Comparison of ENCODE assay signal across 8 cellular contexts in the genomic region with DNA sequence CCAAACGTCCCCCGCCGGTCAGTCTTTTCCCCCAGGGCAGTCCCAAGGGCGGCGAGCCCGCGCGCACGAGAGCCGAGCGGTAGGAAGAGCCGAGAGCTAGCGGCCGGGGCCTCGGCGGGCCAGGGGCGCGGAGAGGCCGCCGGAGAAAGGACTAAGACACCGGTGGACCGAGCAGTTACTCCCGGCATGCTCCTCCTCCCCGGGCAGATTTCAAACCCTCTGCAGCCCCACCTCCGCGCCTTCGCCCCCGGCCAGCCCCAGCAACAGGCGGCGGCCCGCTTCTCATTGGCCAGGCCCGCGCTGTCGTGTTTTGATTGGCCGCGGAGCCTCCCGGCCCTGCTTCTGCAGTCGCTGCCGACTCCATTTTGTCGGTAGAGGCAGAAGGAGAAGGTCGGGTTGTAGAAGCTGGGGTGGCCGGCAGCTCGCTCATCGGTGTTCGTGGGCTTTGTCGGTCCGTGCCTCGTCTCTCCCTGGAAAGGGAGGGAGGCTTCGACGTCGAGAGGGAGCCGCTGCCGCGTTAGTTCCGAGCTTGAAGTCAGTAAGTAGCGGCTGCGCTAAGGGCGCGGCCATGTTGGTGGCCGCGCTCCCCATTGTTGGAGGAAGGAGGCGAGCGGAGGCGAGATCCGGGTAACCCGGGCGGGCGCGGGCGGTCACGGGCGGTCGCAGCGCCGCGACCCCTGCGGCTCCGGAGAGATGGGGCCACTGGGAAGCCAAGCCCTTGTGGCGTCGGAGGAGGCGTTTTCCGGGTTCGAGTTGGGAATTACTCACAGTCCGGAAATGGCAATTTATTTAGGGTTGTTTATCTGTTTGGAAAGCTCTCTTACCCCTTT. TPM values are rescaled to one million over a fixed set of nuclear protein-coding genes. Genes with fewer than 3 reads are reported as not detected.
DNase-seq lines count a peak whose midpoint lies in the region; ATAC-seq and TF ChIP-seq lines count a peak whose summit lies in the region.

A gene with protein sequence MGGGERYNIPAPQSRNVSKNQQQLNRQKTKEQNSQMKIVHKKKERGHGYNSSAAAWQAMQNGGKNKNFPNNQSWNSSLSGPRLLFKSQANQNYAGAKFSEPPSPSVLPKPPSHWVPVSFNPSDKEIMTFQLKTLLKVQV (plus strand): TSS at position 368 of the 830 bp plus-strand sequence. CDS start 1,630 bp downstream, outside the sequence.

- H3K27ac ChIP-seq in CD4-positive, alpha-beta T cell (ENCODE audit: low read depth, low read length) = peak within 1 kb of the TSS; percentile 92

- POLR2A ChIA-PET in CD4-positive, alpha-beta T cell (lab: Charles Lee) = interaction anchor here (0.7 to 8.5 kb wide), 18 partner anchors 9 to 1288 kb away, joined by 3 to 164 read pairs (median 4); a partner anchor contains a TSS

- H3K36me3 Mint-ChIP-seq in CD4-positive, alpha-beta T cell (ENCODE audit: low read depth) = peaks cover 55% of the 10 kb centered on the region

- H3K27me3 ChIP-seq in CD4-positive, alpha-beta T cell (ENCODE audit: control insufficient read depth, insufficient read depth, low read length) = no peaks in the 10 kb centered on the region

- peak; percentile 91 to 95 (median 94) for DNase-seq in CD4-positive, alpha-beta T cell
- DNase-seq in HS-27A (ENCODE audit: low read depth) = peak; percentile 85
- peak; percentile 79 for DNase-seq in NK-92 (lab: John Stamatoyannopoulos, UW; ENCODE audit: unreplicated experiment)
- peak; percentile 97 for DNase-seq in activated CD8-positive, alpha-beta memory T cell treated with anti-CD3 and anti-CD28 coated beads for 24 hours
- DNase-seq in effector CD4-positive, alpha-beta T cell = peak; percentile 95
- DNase-seq in lung microvascular endothelial cell (ENCODE audit: low read depth in 2 of 2) = peak; percentile 96 to 97
- DNase-seq in stimulated activated CD4-positive, alpha-beta T cell treated with anti-CD3 and anti-CD28 coated beads, TNF-alpha, amount 100 ng/mL, for 48 hours (ENCODE audit: low read depth in 3 of 3) = peak; percentile 88 to 96 (median 93)

- TF ChIP-seq CTCF in CD4-positive, alpha-beta T cell (IDR thresholded peaks at IDR 0.05) = no peak

- peak; percentile 80 for ATAC-seq in CD4-positive, alpha-beta T cell (ENCODE audit: poor library complexity)
- peak; percentile 78 for ATAC-seq in GM19467 (IDR thresholded peaks at IDR 0.05; ENCODE audit: unreplicated experiment)

- H3K27me3 Mint-ChIP-seq in CD4-positive, alpha-beta T cell = no peaks in the 10 kb centered on the region

- H3K4me1 Mint-ChIP-seq in CD4-positive, alpha-beta T cell (ENCODE audit: low read depth) = peaks cover 61% of the 10 kb centered on the region

- intact Hi-C loops in CD4-positive, alpha-beta T cell (cut with DNase I, micrococcal nuclease) = loop anchor here (1.0 to 10.0 kb wide), 6 partner anchors 21 to 785 kb away; a partner anchor contains a TSS

- H3K4me3 Mint-ChIP-seq in CD4-positive, alpha-beta T cell = peak within 1 kb of the TSS; percentile 100

- no peaks in the 10 kb centered on the region for H3K9me3 ChIP-seq in CD4-positive, alpha-beta T cell (ENCODE audit: control insufficient read depth, low read length)

- CTCF ChIA-PET in CD4-positive, alpha-beta T cell (lab: Charles Lee) = interaction anchor here (0.5 to 1.5 kb wide), 9 partner anchors 8 to 708 kb away, joined by 3 to 12 read pairs (median 3); a partner anchor contains a TSS

- H3K9me3 Mint-ChIP-seq in CD4-positive, alpha-beta T cell = no peaks in the 10 kb centered on the region

- peak within 1 kb of the TSS; percentile 100 for H3K27ac Mint-ChIP-seq in CD4-positive, alpha-beta T cell

RNA-seq across cellular contexts. Expression of the gene that starts here (rescaled TPM):
- 100 to 1,000 TPM; 172 to 183 TPM for total RNA-seq in CD4-positive, alpha-beta T cell
- total RNA-seq in lung microvascular endothelial cell = 64.9 and 69.0 TPM in 2 replicates

Comparison
In these comparisons a context has a peak if more than half of its experiments do, and no peak if none do; other contexts are left out.
1. Peak in every context shown above with its lines: DNase-seq, ATAC-seq and H3K27ac ChIP-seq.